Comparison of ENCODE assay signal across 2 cellular contexts in the genomic region with DNA sequence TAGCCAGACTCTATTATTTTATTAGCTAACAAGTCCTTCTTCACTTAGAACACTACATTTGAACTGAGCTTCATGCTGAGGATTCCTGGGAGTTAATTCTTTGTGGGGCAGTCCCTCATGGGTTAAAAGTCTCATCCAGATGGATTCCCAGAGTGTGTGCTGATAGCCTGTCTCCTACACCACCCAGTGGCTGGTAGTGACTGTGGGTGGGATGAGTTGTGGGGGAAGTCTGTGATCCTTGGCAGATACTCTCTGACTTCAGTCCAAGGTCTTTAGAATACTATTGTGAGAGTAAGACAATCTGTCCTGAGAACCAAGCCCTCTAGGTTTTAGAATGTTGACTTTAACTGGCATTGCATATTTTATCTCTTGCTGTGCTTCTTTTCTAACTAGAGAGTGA.
TF ChIP-seq lines count a peak whose summit lies in the region.

No MANE protein-coding gene starts in this region.

TF ChIP-seq in GM23338, 12 proteins besides CTCF, POLR2A, EP300 and RAD21 (continued from another document):
- TF ChIP-seq, protein P1, sequence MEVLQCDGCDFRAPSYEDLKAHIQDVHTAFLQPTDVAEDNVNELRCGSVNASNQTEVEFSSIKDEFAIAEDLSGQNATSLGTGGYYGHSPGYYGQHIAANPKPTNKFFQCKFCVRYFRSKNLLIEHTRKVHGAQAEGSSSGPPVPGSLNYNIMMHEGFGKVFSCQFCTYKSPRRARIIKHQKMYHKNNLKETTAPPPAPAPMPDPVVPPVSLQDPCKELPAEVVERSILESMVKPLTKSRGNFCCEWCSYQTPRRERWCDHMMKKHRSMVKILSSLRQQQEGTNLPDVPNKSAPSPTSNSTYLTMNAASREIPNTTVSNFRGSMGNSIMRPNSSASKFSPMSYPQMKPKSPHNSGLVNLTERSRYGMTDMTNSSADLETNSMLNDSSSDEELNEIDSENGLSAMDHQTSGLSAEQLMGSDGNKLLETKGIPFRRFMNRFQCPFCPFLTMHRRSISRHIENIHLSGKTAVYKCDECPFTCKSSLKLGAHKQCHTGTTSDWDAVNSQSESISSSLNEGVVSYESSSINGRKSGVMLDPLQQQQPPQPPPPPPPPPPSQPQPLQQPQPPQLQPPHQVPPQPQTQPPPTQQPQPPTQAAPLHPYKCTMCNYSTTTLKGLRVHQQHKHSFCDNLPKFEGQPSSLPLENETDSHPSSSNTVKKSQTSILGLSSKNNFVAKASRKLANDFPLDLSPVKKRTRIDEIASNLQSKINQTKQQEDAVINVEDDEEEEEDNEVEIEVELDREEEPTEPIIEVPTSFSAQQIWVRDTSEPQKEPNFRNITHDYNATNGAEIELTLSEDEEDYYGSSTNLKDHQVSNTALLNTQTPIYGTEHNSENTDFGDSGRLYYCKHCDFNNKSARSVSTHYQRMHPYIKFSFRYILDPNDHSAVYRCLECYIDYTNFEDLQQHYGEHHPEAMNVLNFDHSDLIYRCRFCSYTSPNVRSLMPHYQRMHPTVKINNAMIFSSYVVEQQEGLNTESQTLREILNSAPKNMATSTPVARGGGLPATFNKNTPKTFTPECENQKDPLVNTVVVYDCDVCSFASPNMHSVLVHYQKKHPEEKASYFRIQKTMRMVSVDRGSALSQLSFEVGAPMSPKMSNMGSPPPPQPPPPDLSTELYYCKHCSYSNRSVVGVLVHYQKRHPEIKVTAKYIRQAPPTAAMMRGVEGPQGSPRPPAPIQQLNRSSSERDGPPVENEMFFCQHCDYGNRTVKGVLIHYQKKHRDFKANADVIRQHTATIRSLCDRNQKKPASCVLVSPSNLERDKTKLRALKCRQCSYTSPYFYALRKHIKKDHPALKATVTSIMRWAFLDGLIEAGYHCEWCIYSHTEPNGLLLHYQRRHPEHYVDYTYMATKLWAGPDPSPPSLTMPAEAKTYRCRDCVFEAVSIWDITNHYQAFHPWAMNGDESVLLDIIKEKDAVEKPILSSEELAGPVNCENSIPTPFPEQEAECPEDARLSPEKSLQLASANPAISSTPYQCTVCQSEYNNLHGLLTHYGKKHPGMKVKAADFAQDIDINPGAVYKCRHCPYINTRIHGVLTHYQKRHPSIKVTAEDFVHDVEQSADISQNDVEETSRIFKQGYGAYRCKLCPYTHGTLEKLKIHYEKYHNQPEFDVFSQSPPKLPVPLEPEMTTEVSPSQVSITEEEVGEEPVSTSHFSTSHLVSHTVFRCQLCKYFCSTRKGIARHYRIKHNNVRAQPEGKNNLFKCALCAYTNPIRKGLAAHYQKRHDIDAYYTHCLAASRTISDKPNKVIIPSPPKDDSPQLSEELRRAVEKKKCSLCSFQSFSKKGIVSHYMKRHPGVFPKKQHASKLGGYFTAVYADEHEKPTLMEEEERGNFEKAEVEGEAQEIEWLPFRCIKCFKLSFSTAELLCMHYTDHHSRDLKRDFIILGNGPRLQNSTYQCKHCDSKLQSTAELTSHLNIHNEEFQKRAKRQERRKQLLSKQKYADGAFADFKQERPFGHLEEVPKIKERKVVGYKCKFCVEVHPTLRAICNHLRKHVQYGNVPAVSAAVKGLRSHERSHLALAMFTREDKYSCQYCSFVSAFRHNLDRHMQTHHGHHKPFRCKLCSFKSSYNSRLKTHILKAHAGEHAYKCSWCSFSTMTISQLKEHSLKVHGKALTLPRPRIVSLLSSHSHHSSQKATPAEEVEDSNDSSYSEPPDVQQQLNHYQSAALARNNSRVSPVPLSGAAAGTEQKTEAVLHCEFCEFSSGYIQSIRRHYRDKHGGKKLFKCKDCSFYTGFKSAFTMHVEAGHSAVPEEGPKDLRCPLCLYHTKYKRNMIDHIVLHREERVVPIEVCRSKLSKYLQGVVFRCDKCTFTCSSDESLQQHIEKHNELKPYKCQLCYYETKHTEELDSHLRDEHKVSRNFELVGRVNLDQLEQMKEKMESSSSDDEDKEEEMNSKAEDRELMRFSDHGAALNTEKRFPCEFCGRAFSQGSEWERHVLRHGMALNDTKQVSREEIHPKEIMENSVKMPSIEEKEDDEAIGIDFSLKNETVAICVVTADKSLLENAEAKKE (CRISPR knock-in tag; IDR thresholded peaks at IDR 0.05) = no peak
- TF ChIP-seq, protein P2, sequence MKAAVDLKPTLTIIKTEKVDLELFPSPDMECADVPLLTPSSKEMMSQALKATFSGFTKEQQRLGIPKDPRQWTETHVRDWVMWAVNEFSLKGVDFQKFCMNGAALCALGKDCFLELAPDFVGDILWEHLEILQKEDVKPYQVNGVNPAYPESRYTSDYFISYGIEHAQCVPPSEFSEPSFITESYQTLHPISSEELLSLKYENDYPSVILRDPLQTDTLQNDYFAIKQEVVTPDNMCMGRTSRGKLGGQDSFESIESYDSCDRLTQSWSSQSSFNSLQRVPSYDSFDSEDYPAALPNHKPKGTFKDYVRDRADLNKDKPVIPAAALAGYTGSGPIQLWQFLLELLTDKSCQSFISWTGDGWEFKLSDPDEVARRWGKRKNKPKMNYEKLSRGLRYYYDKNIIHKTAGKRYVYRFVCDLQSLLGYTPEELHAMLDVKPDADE (IDR thresholded peaks at IDR 0.05) = no peak
- no peak for TF ChIP-seq JUNB (IDR thresholded peaks at IDR 0.05; ENCODE audit: unreplicated experiment)

TF ChIP-seq in WTC11, 78 proteins besides CTCF, POLR2A, EP300 and RAD21 (continued from another document):
- TF ChIP-seq, protein P3, sequence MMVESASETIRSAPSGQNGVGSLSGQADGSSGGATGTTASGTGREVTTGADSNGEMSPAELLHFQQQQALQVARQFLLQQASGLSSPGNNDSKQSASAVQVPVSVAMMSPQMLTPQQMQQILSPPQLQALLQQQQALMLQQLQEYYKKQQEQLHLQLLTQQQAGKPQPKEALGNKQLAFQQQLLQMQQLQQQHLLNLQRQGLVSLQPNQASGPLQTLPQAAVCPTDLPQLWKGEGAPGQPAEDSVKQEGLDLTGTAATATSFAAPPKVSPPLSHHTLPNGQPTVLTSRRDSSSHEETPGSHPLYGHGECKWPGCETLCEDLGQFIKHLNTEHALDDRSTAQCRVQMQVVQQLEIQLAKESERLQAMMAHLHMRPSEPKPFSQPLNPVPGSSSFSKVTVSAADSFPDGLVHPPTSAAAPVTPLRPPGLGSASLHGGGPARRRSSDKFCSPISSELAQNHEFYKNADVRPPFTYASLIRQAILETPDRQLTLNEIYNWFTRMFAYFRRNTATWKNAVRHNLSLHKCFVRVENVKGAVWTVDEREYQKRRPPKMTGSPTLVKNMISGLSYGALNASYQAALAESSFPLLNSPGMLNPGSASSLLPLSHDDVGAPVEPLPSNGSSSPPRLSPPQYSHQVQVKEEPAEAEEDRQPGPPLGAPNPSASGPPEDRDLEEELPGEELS (CRISPR knock-in tag; IDR thresholded peaks at IDR 0.05) = no peak
- TF ChIP-seq ZNF232 (CRISPR knock-in tag; IDR thresholded peaks at IDR 0.05) (no peak), CBFB (CRISPR knock-in tag; IDR thresholded peaks at IDR 0.05; ENCODE audit: low read depth) (no peak), NR3C1 (CRISPR knock-in tag; conservative IDR thresholded peaks at IDR 0.05; ENCODE audit: low read depth) (no peak), ZNF138 (CRISPR knock-in tag; conservative IDR thresholded peaks at IDR 0.05) (no peak), HMGA2 (CRISPR knock-in tag; IDR thresholded peaks at IDR 0.05) (no peak), TEAD4 (CRISPR knock-in tag; IDR thresholded peaks at IDR 0.05) (no peak)
- TF ChIP-seq, protein P4, sequence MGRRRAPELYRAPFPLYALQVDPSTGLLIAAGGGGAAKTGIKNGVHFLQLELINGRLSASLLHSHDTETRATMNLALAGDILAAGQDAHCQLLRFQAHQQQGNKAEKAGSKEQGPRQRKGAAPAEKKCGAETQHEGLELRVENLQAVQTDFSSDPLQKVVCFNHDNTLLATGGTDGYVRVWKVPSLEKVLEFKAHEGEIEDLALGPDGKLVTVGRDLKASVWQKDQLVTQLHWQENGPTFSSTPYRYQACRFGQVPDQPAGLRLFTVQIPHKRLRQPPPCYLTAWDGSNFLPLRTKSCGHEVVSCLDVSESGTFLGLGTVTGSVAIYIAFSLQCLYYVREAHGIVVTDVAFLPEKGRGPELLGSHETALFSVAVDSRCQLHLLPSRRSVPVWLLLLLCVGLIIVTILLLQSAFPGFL (CRISPR knock-in tag; IDR thresholded peaks at IDR 0.05; ENCODE audit: borderline replicate concordance) = no peak
- TF ChIP-seq, protein P5, sequence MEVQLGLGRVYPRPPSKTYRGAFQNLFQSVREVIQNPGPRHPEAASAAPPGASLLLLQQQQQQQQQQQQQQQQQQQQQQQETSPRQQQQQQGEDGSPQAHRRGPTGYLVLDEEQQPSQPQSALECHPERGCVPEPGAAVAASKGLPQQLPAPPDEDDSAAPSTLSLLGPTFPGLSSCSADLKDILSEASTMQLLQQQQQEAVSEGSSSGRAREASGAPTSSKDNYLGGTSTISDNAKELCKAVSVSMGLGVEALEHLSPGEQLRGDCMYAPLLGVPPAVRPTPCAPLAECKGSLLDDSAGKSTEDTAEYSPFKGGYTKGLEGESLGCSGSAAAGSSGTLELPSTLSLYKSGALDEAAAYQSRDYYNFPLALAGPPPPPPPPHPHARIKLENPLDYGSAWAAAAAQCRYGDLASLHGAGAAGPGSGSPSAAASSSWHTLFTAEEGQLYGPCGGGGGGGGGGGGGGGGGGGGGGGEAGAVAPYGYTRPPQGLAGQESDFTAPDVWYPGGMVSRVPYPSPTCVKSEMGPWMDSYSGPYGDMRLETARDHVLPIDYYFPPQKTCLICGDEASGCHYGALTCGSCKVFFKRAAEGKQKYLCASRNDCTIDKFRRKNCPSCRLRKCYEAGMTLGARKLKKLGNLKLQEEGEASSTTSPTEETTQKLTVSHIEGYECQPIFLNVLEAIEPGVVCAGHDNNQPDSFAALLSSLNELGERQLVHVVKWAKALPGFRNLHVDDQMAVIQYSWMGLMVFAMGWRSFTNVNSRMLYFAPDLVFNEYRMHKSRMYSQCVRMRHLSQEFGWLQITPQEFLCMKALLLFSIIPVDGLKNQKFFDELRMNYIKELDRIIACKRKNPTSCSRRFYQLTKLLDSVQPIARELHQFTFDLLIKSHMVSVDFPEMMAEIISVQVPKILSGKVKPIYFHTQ (CRISPR knock-in tag; IDR thresholded peaks at IDR 0.05) = no peak
- TF ChIP-seq, protein P6, sequence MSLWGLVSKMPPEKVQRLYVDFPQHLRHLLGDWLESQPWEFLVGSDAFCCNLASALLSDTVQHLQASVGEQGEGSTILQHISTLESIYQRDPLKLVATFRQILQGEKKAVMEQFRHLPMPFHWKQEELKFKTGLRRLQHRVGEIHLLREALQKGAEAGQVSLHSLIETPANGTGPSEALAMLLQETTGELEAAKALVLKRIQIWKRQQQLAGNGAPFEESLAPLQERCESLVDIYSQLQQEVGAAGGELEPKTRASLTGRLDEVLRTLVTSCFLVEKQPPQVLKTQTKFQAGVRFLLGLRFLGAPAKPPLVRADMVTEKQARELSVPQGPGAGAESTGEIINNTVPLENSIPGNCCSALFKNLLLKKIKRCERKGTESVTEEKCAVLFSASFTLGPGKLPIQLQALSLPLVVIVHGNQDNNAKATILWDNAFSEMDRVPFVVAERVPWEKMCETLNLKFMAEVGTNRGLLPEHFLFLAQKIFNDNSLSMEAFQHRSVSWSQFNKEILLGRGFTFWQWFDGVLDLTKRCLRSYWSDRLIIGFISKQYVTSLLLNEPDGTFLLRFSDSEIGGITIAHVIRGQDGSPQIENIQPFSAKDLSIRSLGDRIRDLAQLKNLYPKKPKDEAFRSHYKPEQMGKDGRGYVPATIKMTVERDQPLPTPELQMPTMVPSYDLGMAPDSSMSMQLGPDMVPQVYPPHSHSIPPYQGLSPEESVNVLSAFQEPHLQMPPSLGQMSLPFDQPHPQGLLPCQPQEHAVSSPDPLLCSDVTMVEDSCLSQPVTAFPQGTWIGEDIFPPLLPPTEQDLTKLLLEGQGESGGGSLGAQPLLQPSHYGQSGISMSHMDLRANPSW (CRISPR knock-in tag; conservative IDR thresholded peaks at IDR 0.05; ENCODE audit: low read depth) = no peak
- TF ChIP-seq, protein P7, sequence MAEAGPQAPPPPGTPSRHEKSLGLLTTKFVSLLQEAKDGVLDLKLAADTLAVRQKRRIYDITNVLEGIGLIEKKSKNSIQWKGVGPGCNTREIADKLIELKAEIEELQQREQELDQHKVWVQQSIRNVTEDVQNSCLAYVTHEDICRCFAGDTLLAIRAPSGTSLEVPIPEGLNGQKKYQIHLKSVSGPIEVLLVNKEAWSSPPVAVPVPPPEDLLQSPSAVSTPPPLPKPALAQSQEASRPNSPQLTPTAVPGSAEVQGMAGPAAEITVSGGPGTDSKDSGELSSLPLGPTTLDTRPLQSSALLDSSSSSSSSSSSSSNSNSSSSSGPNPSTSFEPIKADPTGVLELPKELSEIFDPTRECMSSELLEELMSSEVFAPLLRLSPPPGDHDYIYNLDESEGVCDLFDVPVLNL (CRISPR knock-in tag; IDR thresholded peaks at IDR 0.05; ENCODE audit: borderline replicate concordance, low read depth) = no peak
- TF ChIP-seq, protein P8, sequence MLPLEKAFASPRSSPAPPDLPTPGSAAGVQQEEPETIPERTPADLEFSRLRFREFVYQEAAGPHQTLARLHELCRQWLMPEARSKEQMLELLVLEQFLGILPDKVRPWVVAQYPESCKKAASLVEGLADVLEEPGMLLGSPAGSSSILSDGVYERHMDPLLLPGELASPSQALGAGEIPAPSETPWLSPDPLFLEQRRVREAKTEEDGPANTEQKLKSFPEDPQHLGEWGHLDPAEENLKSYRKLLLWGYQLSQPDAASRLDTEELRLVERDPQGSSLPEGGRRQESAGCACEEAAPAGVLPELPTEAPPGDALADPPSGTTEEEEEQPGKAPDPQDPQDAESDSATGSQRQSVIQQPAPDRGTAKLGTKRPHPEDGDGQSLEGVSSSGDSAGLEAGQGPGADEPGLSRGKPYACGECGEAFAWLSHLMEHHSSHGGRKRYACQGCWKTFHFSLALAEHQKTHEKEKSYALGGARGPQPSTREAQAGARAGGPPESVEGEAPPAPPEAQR (CRISPR knock-in tag; IDR thresholded peaks at IDR 0.05) = no peak
- TF ChIP-seq, protein P9, sequence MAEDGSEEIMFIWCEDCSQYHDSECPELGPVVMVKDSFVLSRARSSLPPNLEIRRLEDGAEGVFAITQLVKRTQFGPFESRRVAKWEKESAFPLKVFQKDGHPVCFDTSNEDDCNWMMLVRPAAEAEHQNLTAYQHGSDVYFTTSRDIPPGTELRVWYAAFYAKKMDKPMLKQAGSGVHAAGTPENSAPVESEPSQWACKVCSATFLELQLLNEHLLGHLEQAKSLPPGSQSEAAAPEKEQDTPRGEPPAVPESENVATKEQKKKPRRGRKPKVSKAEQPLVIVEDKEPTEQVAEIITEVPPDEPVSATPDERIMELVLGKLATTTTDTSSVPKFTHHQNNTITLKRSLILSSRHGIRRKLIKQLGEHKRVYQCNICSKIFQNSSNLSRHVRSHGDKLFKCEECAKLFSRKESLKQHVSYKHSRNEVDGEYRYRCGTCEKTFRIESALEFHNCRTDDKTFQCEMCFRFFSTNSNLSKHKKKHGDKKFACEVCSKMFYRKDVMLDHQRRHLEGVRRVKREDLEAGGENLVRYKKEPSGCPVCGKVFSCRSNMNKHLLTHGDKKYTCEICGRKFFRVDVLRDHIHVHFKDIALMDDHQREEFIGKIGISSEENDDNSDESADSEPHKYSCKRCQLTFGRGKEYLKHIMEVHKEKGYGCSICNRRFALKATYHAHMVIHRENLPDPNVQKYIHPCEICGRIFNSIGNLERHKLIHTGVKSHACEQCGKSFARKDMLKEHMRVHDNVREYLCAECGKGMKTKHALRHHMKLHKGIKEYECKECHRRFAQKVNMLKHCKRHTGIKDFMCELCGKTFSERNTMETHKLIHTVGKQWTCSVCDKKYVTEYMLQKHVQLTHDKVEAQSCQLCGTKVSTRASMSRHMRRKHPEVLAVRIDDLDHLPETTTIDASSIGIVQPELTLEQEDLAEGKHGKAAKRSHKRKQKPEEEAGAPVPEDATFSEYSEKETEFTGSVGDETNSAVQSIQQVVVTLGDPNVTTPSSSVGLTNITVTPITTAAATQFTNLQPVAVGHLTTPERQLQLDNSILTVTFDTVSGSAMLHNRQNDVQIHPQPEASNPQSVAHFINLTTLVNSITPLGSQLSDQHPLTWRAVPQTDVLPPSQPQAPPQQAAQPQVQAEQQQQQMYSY (CRISPR knock-in tag; IDR thresholded peaks at IDR 0.05) = no peak
